ENCODE assay signal across 1 cellular context in the genomic region with DNA sequence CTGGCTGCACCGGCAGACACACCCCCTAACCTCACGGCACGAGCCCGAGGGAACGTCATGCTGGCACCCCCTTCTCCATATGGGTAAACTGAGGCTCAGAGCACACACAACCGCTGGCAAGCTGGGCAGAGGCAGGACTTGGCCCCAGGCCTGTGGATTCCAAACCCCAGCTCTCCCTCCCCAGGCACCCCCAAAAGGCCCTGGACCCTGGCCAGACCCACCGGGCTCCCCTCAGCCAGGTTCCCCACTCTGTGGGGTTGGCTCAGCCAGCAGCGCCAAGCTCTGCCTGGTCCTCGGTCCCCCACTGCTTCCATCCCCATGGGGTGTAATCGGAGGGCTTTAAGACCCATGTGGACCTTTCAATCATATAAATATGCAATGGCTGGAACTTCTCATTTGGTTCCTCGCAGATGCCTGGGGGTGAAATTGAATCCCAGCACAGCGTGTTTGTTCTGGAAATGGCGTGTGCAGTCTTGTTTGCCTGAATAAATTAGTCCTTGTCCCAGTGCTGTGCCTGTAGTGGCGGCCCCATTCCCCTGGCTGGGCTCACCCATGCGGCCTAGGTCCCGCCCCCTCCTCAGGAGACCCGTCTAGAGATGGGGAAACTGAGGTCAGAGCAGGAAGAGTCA.
A peak's percentile ranks its signal among the peaks of the same experiment; 100 is the strongest.
TF ChIP-seq lines count a peak whose summit lies in the region.

No MANE protein-coding gene starts in this region.

TF ChIP-seq in HEK293, 187 proteins besides CTCF, POLR2A, EP300 and RAD21 (continued from another document and continues in another):
- TF ChIP-seq SCRT2 (tag by site-specific recombination; IDR thresholded peaks at IDR 0.05) (no peak), KLF1 (tag by site-specific recombination; IDR thresholded peaks at IDR 0.05) (no peak; the same call in 1 of the 2 replicates), RBAK (tag by site-specific recombination; IDR thresholded peaks at IDR 0.05) (no peak), ZSCAN5A (tag by site-specific recombination; IDR thresholded peaks at IDR 0.05) (no peak), ZNF529 (tag by site-specific recombination; IDR thresholded peaks at IDR 0.05; ENCODE audit: insufficient replicate concordance) (no peak), ZNF621 (tag by site-specific recombination; IDR thresholded peaks at IDR 0.05) (no peak), ZFP37 (tag by site-specific recombination; IDR thresholded peaks at IDR 0.05) (no peak), KLF8 (tag by site-specific recombination; IDR thresholded peaks at IDR 0.05) (no peak), SALL2 (tag by site-specific recombination; IDR thresholded peaks at IDR 0.05; ENCODE audit: borderline replicate concordance) (no peak), ZNF302 (tag by site-specific recombination; IDR thresholded peaks at IDR 0.05; ENCODE audit: low read depth) (no peak), ZNF155 (tag by site-specific recombination; IDR thresholded peaks at IDR 0.05) (no peak), ZNF16 (tag by site-specific recombination; IDR thresholded peaks at IDR 0.05; ENCODE audit: low read depth) (no peak), HIC1 (tag by site-specific recombination; IDR thresholded peaks at IDR 0.05) (peak; percentile 44; the same call in 1 of the 2 replicates), ZNF701 (tag by site-specific recombination; IDR thresholded peaks at IDR 0.05) (no peak), ZNF558 (tag by site-specific recombination; IDR thresholded peaks at IDR 0.05) (no peak), KLF9 (tag by site-specific recombination; IDR thresholded peaks at IDR 0.05; ENCODE audit: low read depth) (peak; percentile 42; the same call in 1 of the 2 replicates), ZNF514 (tag by site-specific recombination; IDR thresholded peaks at IDR 0.05) (no peak), ZNF146 (tag by site-specific recombination; IDR thresholded peaks at IDR 0.05) (no peak), ZNF707 (tag by site-specific recombination; IDR thresholded peaks at IDR 0.05) (no peak), MEIS1 (CRISPR knock-in tag; IDR thresholded peaks at IDR 0.05; ENCODE audit: borderline replicate concordance) (no peak), ZNF292 (tag by site-specific recombination; IDR thresholded peaks at IDR 0.05; ENCODE audit: borderline replicate concordance, low read depth) (no peak), ZNF610 (tag by site-specific recombination; IDR thresholded peaks at IDR 0.05; ENCODE audit: borderline replicate concordance) (peak; percentile 60; the same call in 1 of the 2 replicates), ZNF23 (tag by site-specific recombination; IDR thresholded peaks at IDR 0.05; ENCODE audit: borderline replicate concordance) (no peak), ZNF704 (tag by site-specific recombination; IDR thresholded peaks at IDR 0.05) (no peak), GLIS2 (tag by site-specific recombination; IDR thresholded peaks at IDR 0.05) (peak; percentile 63), ZNF549 (tag by site-specific recombination; IDR thresholded peaks at IDR 0.05) (no peak), ZSCAN30 (tag by site-specific recombination; IDR thresholded peaks at IDR 0.05) (peak; percentile 66; the same call in 1 of the 2 replicates), ZNF391 (tag by site-specific recombination; IDR thresholded peaks at IDR 0.05; ENCODE audit: borderline replicate concordance, low read depth) (no peak), ZNF184 (tag by site-specific recombination; IDR thresholded peaks at IDR 0.05) (no peak), ZNF175 (tag by site-specific recombination; IDR thresholded peaks at IDR 0.05) (no peak), ZBTB8A (tag by site-specific recombination; IDR thresholded peaks at IDR 0.05) (peak; percentile 57; the same call in 1 of the 2 replicates), ZNF548 (tag by site-specific recombination; IDR thresholded peaks at IDR 0.05) (no peak), ZNF473 (tag by site-specific recombination; IDR thresholded peaks at IDR 0.05) (no peak), ZNF561 (tag by site-specific recombination; IDR thresholded peaks at IDR 0.05; ENCODE audit: borderline replicate concordance) (no peak), KLF7 (tag by site-specific recombination; IDR thresholded peaks at IDR 0.05; ENCODE audit: borderline replicate concordance) (no peak), ZNF324 (tag by site-specific recombination; IDR thresholded peaks at IDR 0.05) (no peak)
- TF ChIP-seq, protein P1, sequence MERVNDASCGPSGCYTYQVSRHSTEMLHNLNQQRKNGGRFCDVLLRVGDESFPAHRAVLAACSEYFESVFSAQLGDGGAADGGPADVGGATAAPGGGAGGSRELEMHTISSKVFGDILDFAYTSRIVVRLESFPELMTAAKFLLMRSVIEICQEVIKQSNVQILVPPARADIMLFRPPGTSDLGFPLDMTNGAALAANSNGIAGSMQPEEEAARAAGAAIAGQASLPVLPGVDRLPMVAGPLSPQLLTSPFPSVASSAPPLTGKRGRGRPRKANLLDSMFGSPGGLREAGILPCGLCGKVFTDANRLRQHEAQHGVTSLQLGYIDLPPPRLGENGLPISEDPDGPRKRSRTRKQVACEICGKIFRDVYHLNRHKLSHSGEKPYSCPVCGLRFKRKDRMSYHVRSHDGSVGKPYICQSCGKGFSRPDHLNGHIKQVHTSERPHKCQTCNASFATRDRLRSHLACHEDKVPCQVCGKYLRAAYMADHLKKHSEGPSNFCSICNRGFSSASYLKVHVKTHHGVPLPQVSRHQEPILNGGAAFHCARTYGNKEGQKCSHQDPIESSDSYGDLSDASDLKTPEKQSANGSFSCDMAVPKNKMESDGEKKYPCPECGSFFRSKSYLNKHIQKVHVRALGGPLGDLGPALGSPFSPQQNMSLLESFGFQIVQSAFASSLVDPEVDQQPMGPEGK (tag by site-specific recombination; IDR thresholded peaks at IDR 0.05): peak; percentile 75
- TF ChIP-seq, protein P2, sequence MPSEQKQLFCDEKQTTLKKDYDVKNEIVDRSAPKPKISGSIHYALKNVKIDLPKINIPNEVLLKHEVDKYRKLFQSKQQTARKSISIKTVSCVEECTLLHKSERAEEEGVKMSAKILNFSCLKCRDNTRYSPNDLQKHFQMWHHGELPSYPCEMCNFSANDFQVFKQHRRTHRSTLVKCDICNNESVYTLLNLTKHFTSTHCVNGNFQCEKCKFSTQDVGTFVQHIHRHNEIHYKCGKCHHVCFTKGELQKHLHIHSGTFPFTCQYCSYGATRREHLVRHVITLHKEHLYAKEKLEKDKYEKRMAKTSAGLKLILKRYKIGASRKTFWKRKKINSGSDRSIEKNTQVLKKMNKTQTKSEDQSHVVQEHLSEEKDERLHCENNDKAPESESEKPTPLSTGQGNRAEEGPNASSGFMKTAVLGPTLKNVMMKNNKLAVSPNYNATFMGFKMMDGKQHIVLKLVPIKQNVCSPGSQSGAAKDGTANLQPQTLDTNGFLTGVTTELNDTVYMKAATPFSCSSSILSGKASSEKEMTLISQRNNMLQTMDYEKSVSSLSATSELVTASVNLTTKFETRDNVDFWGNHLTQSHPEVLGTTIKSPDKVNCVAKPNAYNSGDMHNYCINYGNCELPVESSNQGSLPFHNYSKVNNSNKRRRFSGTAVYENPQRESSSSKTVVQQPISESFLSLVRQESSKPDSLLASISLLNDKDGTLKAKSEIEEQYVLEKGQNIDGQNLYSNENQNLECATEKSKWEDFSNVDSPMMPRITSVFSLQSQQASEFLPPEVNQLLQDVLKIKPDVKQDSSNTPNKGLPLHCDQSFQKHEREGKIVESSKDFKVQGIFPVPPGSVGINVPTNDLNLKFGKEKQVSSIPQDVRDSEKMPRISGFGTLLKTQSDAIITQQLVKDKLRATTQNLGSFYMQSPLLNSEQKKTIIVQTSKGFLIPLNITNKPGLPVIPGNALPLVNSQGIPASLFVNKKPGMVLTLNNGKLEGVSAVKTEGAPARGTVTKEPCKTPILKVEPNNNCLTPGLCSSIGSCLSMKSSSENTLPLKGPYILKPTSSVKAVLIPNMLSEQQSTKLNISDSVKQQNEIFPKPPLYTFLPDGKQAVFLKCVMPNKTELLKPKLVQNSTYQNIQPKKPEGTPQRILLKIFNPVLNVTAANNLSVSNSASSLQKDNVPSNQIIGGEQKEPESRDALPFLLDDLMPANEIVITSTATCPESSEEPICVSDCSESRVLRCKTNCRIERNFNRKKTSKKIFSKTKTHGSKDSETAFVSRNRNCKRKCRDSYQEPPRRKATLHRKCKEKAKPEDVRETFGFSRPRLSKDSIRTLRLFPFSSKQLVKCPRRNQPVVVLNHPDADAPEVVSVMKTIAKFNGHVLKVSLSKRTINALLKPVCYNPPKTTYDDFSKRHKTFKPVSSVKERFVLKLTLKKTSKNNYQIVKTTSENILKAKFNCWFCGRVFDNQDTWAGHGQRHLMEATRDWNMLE (tag by site-specific recombination; conservative IDR thresholded peaks at IDR 0.05; ENCODE audit: low read depth): no peak
- TF ChIP-seq, protein P3, sequence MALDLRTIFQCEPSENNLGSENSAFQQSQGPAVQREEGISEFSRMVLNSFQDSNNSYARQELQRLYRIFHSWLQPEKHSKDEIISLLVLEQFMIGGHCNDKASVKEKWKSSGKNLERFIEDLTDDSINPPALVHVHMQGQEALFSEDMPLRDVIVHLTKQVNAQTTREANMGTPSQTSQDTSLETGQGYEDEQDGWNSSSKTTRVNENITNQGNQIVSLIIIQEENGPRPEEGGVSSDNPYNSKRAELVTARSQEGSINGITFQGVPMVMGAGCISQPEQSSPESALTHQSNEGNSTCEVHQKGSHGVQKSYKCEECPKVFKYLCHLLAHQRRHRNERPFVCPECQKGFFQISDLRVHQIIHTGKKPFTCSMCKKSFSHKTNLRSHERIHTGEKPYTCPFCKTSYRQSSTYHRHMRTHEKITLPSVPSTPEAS (tag by site-specific recombination; IDR thresholded peaks at IDR 0.05): no peak
- TF ChIP-seq, protein P4, sequence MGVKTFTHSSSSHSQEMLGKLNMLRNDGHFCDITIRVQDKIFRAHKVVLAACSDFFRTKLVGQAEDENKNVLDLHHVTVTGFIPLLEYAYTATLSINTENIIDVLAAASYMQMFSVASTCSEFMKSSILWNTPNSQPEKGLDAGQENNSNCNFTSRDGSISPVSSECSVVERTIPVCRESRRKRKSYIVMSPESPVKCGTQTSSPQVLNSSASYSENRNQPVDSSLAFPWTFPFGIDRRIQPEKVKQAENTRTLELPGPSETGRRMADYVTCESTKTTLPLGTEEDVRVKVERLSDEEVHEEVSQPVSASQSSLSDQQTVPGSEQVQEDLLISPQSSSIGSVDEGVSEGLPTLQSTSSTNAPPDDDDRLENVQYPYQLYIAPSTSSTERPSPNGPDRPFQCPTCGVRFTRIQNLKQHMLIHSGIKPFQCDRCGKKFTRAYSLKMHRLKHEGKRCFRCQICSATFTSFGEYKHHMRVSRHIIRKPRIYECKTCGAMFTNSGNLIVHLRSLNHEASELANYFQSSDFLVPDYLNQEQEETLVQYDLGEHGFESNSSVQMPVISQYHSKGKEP (tag by site-specific recombination; IDR thresholded peaks at IDR 0.05): peak; percentile 88
- TF ChIP-seq, protein P5, sequence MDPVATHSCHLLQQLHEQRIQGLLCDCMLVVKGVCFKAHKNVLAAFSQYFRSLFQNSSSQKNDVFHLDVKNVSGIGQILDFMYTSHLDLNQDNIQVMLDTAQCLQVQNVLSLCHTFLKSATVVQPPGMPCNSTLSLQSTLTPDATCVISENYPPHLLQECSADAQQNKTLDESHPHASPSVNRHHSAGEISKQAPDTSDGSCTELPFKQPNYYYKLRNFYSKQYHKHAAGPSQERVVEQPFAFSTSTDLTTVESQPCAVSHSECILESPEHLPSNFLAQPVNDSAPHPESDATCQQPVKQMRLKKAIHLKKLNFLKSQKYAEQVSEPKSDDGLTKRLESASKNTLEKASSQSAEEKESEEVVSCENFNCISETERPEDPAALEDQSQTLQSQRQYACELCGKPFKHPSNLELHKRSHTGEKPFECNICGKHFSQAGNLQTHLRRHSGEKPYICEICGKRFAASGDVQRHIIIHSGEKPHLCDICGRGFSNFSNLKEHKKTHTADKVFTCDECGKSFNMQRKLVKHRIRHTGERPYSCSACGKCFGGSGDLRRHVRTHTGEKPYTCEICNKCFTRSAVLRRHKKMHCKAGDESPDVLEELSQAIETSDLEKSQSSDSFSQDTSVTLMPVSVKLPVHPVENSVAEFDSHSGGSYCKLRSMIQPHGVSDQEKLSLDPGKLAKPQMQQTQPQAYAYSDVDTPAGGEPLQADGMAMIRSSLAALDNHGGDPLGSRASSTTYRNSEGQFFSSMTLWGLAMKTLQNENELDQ (tag by site-specific recombination; IDR thresholded peaks at IDR 0.05; ENCODE audit: low read depth): no peak
